Comparison of ENCODE assay signal across 16 cellular contexts in the genomic region with DNA sequence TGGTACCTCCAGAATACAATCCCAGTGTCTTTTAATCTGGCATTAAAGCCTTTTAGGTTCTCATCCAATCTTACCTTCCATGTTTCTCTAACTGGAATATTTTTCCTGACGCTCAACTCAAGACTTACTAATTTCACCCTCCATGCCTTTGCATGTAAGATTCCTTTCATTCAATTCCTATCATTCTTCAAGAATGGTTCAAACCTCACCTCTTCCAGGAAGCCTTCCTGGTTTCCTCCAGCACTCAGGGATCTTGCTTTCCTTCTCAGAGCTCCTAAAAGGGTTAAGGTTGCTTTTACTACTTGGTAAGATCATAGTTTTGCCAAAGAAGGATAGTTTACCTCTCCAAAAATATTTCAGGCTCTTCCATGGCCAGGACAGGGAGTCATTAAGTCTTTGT.
"Had no signal": no experiment of that assay in that cellular context is flagged by ENCODE, and none has a peak within 500 bp of the region (broad histone marks: within the 10 kb centered on the region; RNA-seq: fewer than 3 reads in every experiment).

No MANE protein-coding gene starts in this region.

- DNase-seq: activated CD8-positive, alpha-beta memory T cell treated with anti-CD3 and anti-CD28 coated beads, Interleukin-2, amount 50 U/mL, for 48 hours; activated CD8-positive, alpha-beta T cell treated with anti-CD3 and anti-CD28 coated beads, Interleukin-2, amount 10 ng/mL, durations not matched to agents 7 days and 5 days; effector CD8-positive, alpha-beta T cell; esophagus squamous epithelium; heart right ventricle; left lung; midbrain; psoas muscle; right lobe of liver; stimulated activated CD4-positive, alpha-beta T cell treated with anti-CD3 and anti-CD28 coated beads, Interleukin-4, amount 100 ng/mL, for 1 hour; SW 1271; upper lobe of left lung; WERI-Rb-1 had no signal

- H3K4me3 ChIP-seq: esophagus squamous epithelium, heart right ventricle, left lung, psoas muscle, right lobe of liver, smooth muscle cell, thoracic aorta, upper lobe of left lung had no signal

- ATAC-seq: activated CD8-positive, alpha-beta T cell treated with anti-CD3 and anti-CD28 coated beads, Interleukin-2, amount 10 ng/mL, durations not matched to agents 7 days and 5 days; heart right ventricle; left lung; right lobe of liver had no signal

- H3K9me3 Mint-ChIP-seq: dendritic cell treated with granulocyte-macrophage colony-stimulating factor and Interleukin-4, amounts not matched to agents 40 ng/mL and 50 ng/mL, for 4 days had no signal

- H3K36me3 ChIP-seq: esophagus squamous epithelium, heart right ventricle, left lung, right lobe of liver, thoracic aorta, upper lobe of left lung, WERI-Rb-1 had no signal

- H3K27me3 ChIP-seq: right lobe of liver, upper lobe of left lung had no signal

- H3K9me3 ChIP-seq: esophagus squamous epithelium, heart right ventricle, left lung, psoas muscle, right lobe of liver, thoracic aorta, upper lobe of left lung had no signal

- H3K27ac Mint-ChIP-seq: activated CD8-positive, alpha-beta T cell treated with anti-CD3 and anti-CD28 coated beads, Interleukin-2, amount 10 ng/mL, durations not matched to agents 7 days and 5 days; dendritic cell treated with granulocyte-macrophage colony-stimulating factor and Interleukin-4, amounts not matched to agents 40 ng/mL and 50 ng/mL, for 4 days had no signal

- H3K27ac ChIP-seq: esophagus squamous epithelium, heart right ventricle, left lung, psoas muscle, right lobe of liver, thoracic aorta, upper lobe of left lung, WERI-Rb-1 had no signal

- H3K4me3 Mint-ChIP-seq: activated CD8-positive, alpha-beta T cell treated with anti-CD3 and anti-CD28 coated beads, Interleukin-2, amount 10 ng/mL, durations not matched to agents 7 days and 5 days; dendritic cell treated with granulocyte-macrophage colony-stimulating factor and Interleukin-4, amounts not matched to agents 40 ng/mL and 50 ng/mL, for 4 days had no signal

- H3K4me1 ChIP-seq: esophagus squamous epithelium, left lung, psoas muscle, right lobe of liver, upper lobe of left lung had no signal
